In genomic region chr20:53597521-53598120, GRCh38 we compare ENCODE assay signal across 10 cellular contexts. TPM values are rescaled to one million over a fixed set of nuclear protein-coding genes. Genes with fewer than 3 reads are reported as not detected.
DNase-seq lines count a peak whose midpoint lies in the region; ATAC-seq, FAIRE-seq and TF ChIP-seq lines count a peak whose summit lies in the region.
"Had no signal": no experiment of that assay in that cellular context is flagged by ENCODE, and none has a peak within 500 bp of the region (broad histone marks: within the 10 kb centered on the region; RNA-seq: fewer than 3 reads in every experiment).

No MANE protein-coding gene starts in this region.

- TF ChIP-seq EP300 in stomach (IDR thresholded peaks at IDR 0.05) = no peak

- intact Hi-C loops in kidney (cut with DNase I) = no loop called here
- intact Hi-C loops in stomach (cut with DNase I; ENCODE audit: low total_unique reads) = no loop called here

- H3K27ac Mint-ChIP-seq in activated CD8-positive, alpha-beta memory T cell treated with anti-CD3 and anti-CD28 coated beads, Interleukin-2, amount 10 ng/mL, durations not matched to agents 7 days and 5 days = peak overlapping the region; percentile 78
- H3K27ac Mint-ChIP-seq in T-helper 17 cell = peak overlapping the region; percentile 93

- TF ChIP-seq CTCF in kidney (IDR thresholded peaks at IDR 0.05; ENCODE audit: borderline replicate concordance, extremely low read depth, insufficient read depth) = no peak
- no peak for TF ChIP-seq CTCF in stomach (IDR thresholded peaks at IDR 0.05)

- no peaks in the 10 kb centered on the region for H3K9me3 ChIP-seq in T-helper 17 cell (ENCODE audit: control insufficient read depth, low read length, poor library complexity, severe bottlenecking)
- H3K9me3 ChIP-seq in kidney (ENCODE audit: control insufficient read depth in 1 of 2, low read length in 2 of 2) = no peaks in the 10 kb centered on the region
- no peaks in the 10 kb centered on the region for H3K9me3 ChIP-seq in stomach

- H3K27me3 ChIP-seq in stomach = no peaks in the 10 kb centered on the region

- in situ Hi-C loops in KBM-7 (cut with MboI; ENCODE audit: low pct_unique_long_range_greater_than_20kb, low sequenced_read_pairs) = no loop called here

- H3K4me3 ChIP-seq in kidney (ENCODE audit: low read length in 2 of 2) (peak overlapping the region; percentile 42 to 55), stomach (no peak overlapping the region)

- H3K36me3 Mint-ChIP-seq in activated CD8-positive, alpha-beta memory T cell treated with anti-CD3 and anti-CD28 coated beads, Interleukin-2, amount 10 ng/mL, durations not matched to agents 7 days and 5 days = peaks cover 4% of the 10 kb centered on the region
- H3K36me3 Mint-ChIP-seq in T-helper 17 cell (ENCODE audit: low read depth) = peaks cover 5% of the 10 kb centered on the region
- H3K36me3 Mint-ChIP-seq: stimulated activated memory B cell treated with anti-CD40 and anti-IgM and Interleukin-4, amounts not matched to agents 10 μg/mL and 1 μg/mL and 100 μg/mL, for 72 hours had no signal

- peaks cover 50% of the 10 kb centered on the region for H3K4me1 Mint-ChIP-seq in activated CD8-positive, alpha-beta memory T cell treated with anti-CD3 and anti-CD28 coated beads, Interleukin-2, amount 10 ng/mL, durations not matched to agents 7 days and 5 days
- H3K4me1 Mint-ChIP-seq in T-helper 17 cell = peaks cover 45% of the 10 kb centered on the region

- H3K9ac ChIP-seq in kidney (ENCODE audit: low read length in 2 of 2) = peak overlapping the region in 1 of 2 donors; percentile 52

- H3K9me3 Mint-ChIP-seq in activated CD8-positive, alpha-beta memory T cell treated with anti-CD3 and anti-CD28 coated beads, Interleukin-2, amount 10 ng/mL, durations not matched to agents 7 days and 5 days (ENCODE audit: low read depth) = no peaks in the 10 kb centered on the region
- H3K9me3 Mint-ChIP-seq: stimulated activated memory B cell treated with anti-CD40 and anti-IgM and Interleukin-4, amounts not matched to agents 10 μg/mL and 1 μg/mL and 100 μg/mL, for 72 hours had no signal

- H3K27me3 Mint-ChIP-seq in activated CD8-positive, alpha-beta memory T cell treated with anti-CD3 and anti-CD28 coated beads, Interleukin-2, amount 10 ng/mL, durations not matched to agents 7 days and 5 days = no peaks in the 10 kb centered on the region
- H3K27me3 Mint-ChIP-seq in T-helper 17 cell = no peaks in the 10 kb centered on the region
- H3K27me3 Mint-ChIP-seq: stimulated activated memory B cell treated with anti-CD40 and anti-IgM and Interleukin-4, amounts not matched to agents 10 μg/mL and 1 μg/mL and 100 μg/mL, for 72 hours had no signal

- no peak for FAIRE-seq in kidney (lab: Jason Lieb, UNC)

- H3K27ac ChIP-seq in kidney (ENCODE audit: low read depth in 2 of 2, low read length in 2 of 2) (no peak overlapping the region), stomach (peak overlapping the region in 4 of 5 donors; percentile 99 to 100 (median 100))

- ATAC-seq in activated CD8-positive, alpha-beta memory T cell treated with anti-CD3 and anti-CD28 coated beads, Interleukin-2, amount 10 ng/mL, durations not matched to agents 7 days and 5 days = no peak
- ATAC-seq in T-helper 17 cell (no peak), GM19351 (IDR thresholded peaks at IDR 0.05; ENCODE audit: unreplicated experiment) (no peak)
- ATAC-seq: stimulated activated memory B cell treated with anti-CD40 and anti-IgM and Interleukin-4, amounts not matched to agents 10 μg/mL and 1 μg/mL and 100 μg/mL, for 72 hours had no signal

- H3K4me1 ChIP-seq in kidney (ENCODE audit: control insufficient read depth in 1 of 2, insufficient read depth in 1 of 2, low read depth in 1 of 2, low read length in 2 of 2) (peaks cover 0 to 5% of the 10 kb centered on the region in 2 donors), stomach (peaks cover 0 to 42% (median 19%) of the 10 kb centered on the region in 4 donors)

- H3K4me3 Mint-ChIP-seq in activated CD8-positive, alpha-beta memory T cell treated with anti-CD3 and anti-CD28 coated beads, Interleukin-2, amount 10 ng/mL, durations not matched to agents 7 days and 5 days = no peak overlapping the region
- H3K4me3 Mint-ChIP-seq in T-helper 17 cell = no peak overlapping the region
- H3K4me3 Mint-ChIP-seq: stimulated activated memory B cell treated with anti-CD40 and anti-IgM and Interleukin-4, amounts not matched to agents 10 μg/mL and 1 μg/mL and 100 μg/mL, for 72 hours had no signal

- no peaks in the 10 kb centered on the region for H3K36me3 ChIP-seq in kidney (ENCODE audit: control insufficient read depth in 1 of 2, insufficient read depth in 2 of 2, low read length in 2 of 2)
- no peaks in the 10 kb centered on the region for H3K36me3 ChIP-seq in stomach

- DNase-seq in activated CD8-positive, alpha-beta memory T cell treated with anti-CD3 and anti-CD28 coated beads, Interleukin-2, amount 10 ng/mL, durations not matched to agents 7 days and 5 days = no peak
- no peak for DNase-seq in activated CD8-positive, alpha-beta memory T cell treated with anti-CD3 and anti-CD28 coated beads, Interleukin-2, amount 50 U/mL, for 4 hours
- DNase-seq in T-helper 17 cell (no peak), kidney (no peak), stomach (no peak), NCI-H1930 (lab: John Stamatoyannopoulos, UW) (no peak), KBM-7 (no peak)
- DNase-seq: NCI-H146 had no signal

- CTCF ChIA-PET in activated CD8-positive, alpha-beta memory T cell treated with anti-CD3 and anti-CD28 coated beads, Interleukin-2, amount 10 ng/mL, durations not matched to agents 7 days and 5 days (lab: Charles Lee) = interaction anchor here (1.6 to 2.3 kb wide), 3 partner anchors 12 to 25 kb away, joined by 4 to 8 read pairs (median 4); no protein-coding TSS in a partner anchor

- TF ChIP-seq POLR2A in stomach (IDR thresholded peaks at IDR 0.05) = no peak

- WGBS in stomach, 5 donors = 47 to 66% (median 49%) methylated on average over 4 of the region's 4 CpGs

RNA-seq across cellular contexts. Expression of gene ZNF217, which starts 4.0 kb away (rescaled TPM):
- total RNA-seq in activated CD8-positive, alpha-beta memory T cell treated with anti-CD3 and anti-CD28 coated beads, Interleukin-2, amount 10 ng/mL, durations not matched to agents 7 days and 5 days = 10 to 100 TPM; 80.2 to 81.9 TPM
- 10 to 100 TPM; 70.4 to 72.8 TPM for total RNA-seq in T-helper 17 cell
- 60.9 TPM for total RNA-seq in kidney
- 5.0 TPM for polyA plus RNA-seq in kidney (ENCODE audit: insufficient read depth, low read depth, low replicate concordance)
- 10 to 100 TPM; 24.3 to 40.2 (median 31.7) TPM for total RNA-seq in stomach
- polyA plus RNA-seq in stomach = 1 to 10 TPM; 6.3 to 9.6 (median 7.1) TPM

Comparison
In these comparisons a context has a peak if more than half of its experiments do, and no peak if none do; other contexts are left out.
1. H3K27ac ChIP-seq: peak in stomach (4 of 5); none in kidney (0 of 2).
2. H3K4me3 ChIP-seq: peak in kidney (2 of 2); none in stomach (0 of 4).